ENCODE assay signal across 15 cellular contexts in the genomic region with DNA sequence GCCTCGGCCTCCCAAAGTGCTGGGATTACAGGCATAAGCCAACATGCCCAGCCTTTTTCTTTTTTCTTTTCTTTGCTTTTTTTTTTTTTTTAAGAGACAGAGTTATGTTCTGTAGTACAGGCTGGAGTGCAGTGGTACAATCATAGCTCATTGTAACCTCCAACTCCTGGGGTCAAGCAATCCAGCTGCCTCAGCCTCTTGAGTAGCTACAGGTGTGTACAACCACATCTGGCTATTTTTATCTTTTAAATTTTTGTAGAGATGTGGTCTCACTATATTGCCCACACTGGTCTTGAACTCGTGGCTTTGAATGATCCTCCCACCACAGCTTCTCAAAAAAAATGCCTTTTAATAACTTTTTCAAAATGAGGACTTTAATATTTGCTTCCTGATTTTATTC.
A peak's percentile ranks its signal among the peaks of the same experiment; 100 is the strongest.
DNase-seq lines count a peak whose midpoint lies in the region; ATAC-seq lines count a peak whose summit lies in the region.
"Had no signal": no experiment of that assay in that cellular context is flagged by ENCODE, and none has a peak within 500 bp of the region (broad histone marks: within the 10 kb centered on the region; RNA-seq: fewer than 3 reads in every experiment).

No MANE protein-coding gene starts in this region.

- DNase-seq in amygdala (lab: John Stamatoyannopoulos, UW): no peak
- DNase-seq in DMS79 treated with DMSO at 0.1 percent for 48 hours (lab: John Stamatoyannopoulos, UW): no peak
- no peak for DNase-seq in NCI-H446 treated with DMSO at 0.1 percent for 48 hours (lab: John Stamatoyannopoulos, UW)
- DNase-seq in DMS153 (lab: John Stamatoyannopoulos, UW): no peak
- DNase-seq: activated naive CD4-positive, alpha-beta T cell; endodermal cell; foreskin fibroblast; NCI-H510A treated with DMSO at 0.1 percent for 48 hours; stimulated activated CD4-positive, alpha-beta T cell treated with anti-CD3 and anti-CD28 coated beads, Interleukin-4, amount 100 ng/mL, for 24 hours had no signal

- peak; percentile 67 for ATAC-seq in GM18517 (IDR thresholded peaks at IDR 0.05; ENCODE audit: unreplicated experiment)
- ATAC-seq in GM21515 (IDR thresholded peaks at IDR 0.05; ENCODE audit: unreplicated experiment): peak; percentile 46
- peak; percentile 53 for ATAC-seq in HG02885 (IDR thresholded peaks at IDR 0.05; ENCODE audit: poor library complexity, unreplicated experiment)
- ATAC-seq in HG03521 (IDR thresholded peaks at IDR 0.05; ENCODE audit: unreplicated experiment): peak; percentile 52
- ATAC-seq: Panc1, WTC11 had no signal
